In genomic region chr1:947958-948357, GRCh38 we compare ENCODE assay signal across 2 cellular contexts.
TF ChIP-seq lines count a peak whose summit lies in the region.

No MANE protein-coding gene starts in this region.

TF ChIP-seq in HEK293, 187 proteins besides CTCF, POLR2A, EP300 and RAD21:
- TF ChIP-seq ZNF394 (tag by site-specific recombination; IDR thresholded peaks at IDR 0.05; ENCODE audit: borderline replicate concordance) = peak; percentile 61; the same call in 1 of the 2 replicates
- TF ChIP-seq ZIC2 (tag by site-specific recombination; IDR thresholded peaks at IDR 0.05) = no peak
- peak; percentile 27; the same call in 1 of the 2 replicates for TF ChIP-seq ZNF600 (tag by site-specific recombination; IDR thresholded peaks at IDR 0.05)
- TF ChIP-seq ZNF549 (tag by site-specific recombination; IDR thresholded peaks at IDR 0.05) = no peak

TF ChIP-seq in K562, 482 proteins besides CTCF, POLR2A, EP300 and RAD21:
- TF ChIP-seq POLR2G (IDR thresholded peaks at IDR 0.05; ENCODE audit: low read depth, low read length) (peak; percentile 34; the same call in 1 of the 2 replicates), ETS1 (conservative IDR thresholded peaks at IDR 0.05; ENCODE audit: control insufficient read depth, low read depth, low read length) (no peak), SETDB1 (IDR thresholded peaks at IDR 0.05; ENCODE audit: low read length) (no peak), THAP12 (CRISPR knock-in tag; IDR thresholded peaks at IDR 0.05) (no peak)
- TF ChIP-seq, protein P1, sequence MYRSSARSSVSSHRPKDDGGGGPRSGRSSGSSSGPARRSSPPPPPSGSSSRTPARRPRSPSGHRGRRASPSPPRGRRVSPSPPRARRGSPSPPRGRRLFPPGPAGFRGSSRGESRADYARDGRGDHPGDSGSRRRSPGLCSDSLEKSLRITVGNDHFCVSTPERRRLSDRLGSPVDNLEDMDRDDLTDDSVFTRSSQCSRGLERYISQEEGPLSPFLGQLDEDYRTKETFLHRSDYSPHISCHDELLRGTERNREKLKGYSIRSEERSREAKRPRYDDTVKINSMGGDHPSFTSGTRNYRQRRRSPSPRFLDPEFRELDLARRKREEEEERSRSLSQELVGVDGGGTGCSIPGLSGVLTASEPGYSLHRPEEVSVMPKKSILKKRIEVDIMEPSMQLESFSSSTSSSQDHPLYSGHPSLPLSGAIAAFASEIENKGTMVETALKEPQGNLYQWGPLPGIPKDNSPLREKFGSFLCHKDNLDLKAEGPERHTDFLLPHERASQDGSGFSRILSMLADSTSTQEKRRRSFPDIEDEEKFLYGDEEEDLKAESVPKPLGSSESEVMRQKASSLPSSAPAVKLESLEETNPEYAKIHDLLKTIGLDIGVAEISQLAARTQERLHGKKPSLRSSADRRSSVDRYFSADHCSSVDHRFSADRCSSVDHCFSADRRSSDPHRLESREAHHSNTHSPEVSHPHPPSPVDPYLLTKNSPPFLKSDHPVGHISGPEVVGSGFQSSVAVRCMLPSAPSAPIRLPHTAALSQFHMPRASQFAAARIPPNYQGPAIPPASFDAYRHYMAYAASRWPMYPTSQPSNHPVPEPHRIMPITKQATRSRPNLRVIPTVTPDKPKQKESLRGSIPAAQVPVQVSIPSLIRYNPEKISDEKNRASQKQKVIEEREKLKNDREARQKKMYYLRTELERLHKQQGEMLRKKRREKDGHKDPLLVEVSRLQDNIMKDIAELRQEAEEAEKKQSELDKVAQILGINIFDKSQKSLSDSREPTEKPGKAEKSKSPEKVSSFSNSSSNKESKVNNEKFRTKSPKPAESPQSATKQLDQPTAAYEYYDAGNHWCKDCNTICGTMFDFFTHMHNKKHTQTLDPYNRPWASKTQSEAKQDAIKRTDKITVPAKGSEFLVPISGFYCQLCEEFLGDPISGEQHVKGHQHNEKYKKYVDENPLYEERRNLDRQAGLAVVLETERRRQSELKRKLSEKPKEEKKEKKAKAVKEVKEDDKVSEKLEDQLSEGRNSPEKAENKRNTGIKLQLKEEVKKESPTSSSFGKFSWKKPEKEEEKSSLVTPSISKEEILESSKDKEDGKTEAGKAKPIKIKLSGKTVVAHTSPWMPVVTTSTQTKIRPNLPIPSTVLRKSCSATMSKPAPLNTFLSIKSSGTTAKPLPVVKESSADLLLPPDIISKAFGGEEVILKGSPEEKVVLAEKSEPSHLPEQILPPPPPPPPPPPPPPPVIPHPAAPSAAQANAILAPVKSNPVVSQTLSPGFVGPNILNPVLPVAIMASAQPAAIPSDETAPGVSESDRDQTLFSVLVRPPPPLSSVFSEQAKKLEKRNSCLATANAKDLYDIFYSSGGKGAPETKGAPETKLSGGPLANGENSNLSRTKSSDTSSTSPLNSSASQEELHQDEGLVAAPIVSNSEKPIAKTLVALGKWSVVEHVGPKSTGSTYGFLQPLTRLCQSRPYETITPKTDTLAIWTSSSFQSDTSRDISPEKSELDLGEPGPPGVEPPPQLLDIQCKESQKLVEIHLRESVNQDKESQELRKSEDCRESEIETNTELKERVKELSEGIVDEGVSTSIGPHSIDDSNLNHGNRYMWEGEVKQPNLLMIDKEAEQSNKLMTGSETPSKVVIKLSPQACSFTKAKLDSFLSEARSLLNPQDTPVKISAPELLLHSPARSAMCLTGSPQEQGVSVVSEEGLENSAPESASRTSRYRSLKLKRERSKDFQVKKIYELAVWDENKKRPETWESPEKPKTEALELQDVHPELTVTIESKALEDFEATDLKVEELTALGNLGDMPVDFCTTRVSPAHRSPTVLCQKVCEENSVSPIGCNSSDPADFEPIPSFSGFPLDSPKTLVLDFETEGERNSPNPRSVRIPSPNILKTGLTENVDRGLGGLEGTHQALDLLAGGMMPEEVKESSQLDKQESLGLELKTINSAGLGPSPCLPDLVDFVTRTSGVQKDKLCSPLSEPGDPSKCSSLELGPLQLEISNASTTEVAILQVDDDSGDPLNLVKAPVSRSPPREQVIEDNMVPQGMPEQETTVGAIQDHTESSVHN (IDR thresholded peaks at IDR 0.05; ENCODE audit: borderline replicate concordance in 1 of 2, low read depth in 1 of 2) = no peak
